In the genomic region with DNA sequence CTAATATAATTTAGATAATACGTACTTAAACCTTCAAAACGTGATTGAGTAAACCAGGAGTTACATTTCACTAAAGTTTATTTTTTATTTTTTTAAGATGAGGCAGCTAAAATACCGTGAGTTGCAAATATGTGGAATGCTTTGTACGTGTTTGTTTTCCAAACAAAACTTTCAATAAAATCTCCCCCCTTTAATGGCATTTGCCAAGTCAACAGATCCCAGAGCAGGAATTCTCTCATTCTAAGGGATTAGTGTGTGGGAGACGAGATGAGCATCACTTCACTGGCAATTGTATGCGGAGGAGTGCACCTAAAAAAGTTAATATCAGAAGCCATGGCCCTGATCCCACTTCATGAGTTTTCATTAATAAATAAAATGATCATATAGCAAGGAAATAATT, we compare ENCODE assay signal across 1 cellular context.
TF ChIP-seq lines count a peak whose summit lies in the region.

No MANE protein-coding gene starts in this region.

TF ChIP-seq in IMR-90, 13 proteins besides CTCF, POLR2A, EP300 and RAD21 (continued from another document):
- TF ChIP-seq, protein P1, sequence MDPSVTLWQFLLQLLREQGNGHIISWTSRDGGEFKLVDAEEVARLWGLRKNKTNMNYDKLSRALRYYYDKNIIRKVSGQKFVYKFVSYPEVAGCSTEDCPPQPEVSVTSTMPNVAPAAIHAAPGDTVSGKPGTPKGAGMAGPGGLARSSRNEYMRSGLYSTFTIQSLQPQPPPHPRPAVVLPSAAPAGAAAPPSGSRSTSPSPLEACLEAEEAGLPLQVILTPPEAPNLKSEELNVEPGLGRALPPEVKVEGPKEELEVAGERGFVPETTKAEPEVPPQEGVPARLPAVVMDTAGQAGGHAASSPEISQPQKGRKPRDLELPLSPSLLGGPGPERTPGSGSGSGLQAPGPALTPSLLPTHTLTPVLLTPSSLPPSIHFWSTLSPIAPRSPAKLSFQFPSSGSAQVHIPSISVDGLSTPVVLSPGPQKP (IDR thresholded peaks at IDR 0.05; ENCODE audit: borderline replicate concordance, low read depth, low read length), result no peak
- no peak for TF ChIP-seq NFE2L2 (IDR thresholded peaks at IDR 0.05; ENCODE audit: low read depth, low read length)
- no peak for TF ChIP-seq MXI1 (IDR thresholded peaks at IDR 0.05; ENCODE audit: borderline replicate concordance, low read depth, low read length)
- TF ChIP-seq SMC3 (IDR thresholded peaks at IDR 0.05; ENCODE audit: low read depth, low read length), result no peak
- TF ChIP-seq RFX5 (IDR thresholded peaks at IDR 0.05; ENCODE audit: low read depth, low read length), result no peak
- TF ChIP-seq CEBPB (IDR thresholded peaks at IDR 0.05; ENCODE audit: low read depth, low read length), result no peak
- no peak for TF ChIP-seq CHD1 (IDR thresholded peaks at IDR 0.05; ENCODE audit: low read depth, low read length)
- TF ChIP-seq, protein P2, sequence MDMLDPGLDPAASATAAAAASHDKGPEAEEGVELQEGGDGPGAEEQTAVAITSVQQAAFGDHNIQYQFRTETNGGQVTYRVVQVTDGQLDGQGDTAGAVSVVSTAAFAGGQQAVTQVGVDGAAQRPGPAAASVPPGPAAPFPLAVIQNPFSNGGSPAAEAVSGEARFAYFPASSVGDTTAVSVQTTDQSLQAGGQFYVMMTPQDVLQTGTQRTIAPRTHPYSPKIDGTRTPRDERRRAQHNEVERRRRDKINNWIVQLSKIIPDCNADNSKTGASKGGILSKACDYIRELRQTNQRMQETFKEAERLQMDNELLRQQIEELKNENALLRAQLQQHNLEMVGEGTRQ (IDR thresholded peaks at IDR 0.05; ENCODE audit: low read depth, low read length), result no peak
- no peak for TF ChIP-seq BHLHE40 (IDR thresholded peaks at IDR 0.05; ENCODE audit: low read depth, low read length)
- no peak for TF ChIP-seq MAZ (IDR thresholded peaks at IDR 0.05; ENCODE audit: borderline replicate concordance, low read depth, low read length)
- no peak for TF ChIP-seq RCOR1 (IDR thresholded peaks at IDR 0.05; ENCODE audit: insufficient replicate concordance, low read length)
- no peak for TF ChIP-seq FOS (IDR thresholded peaks at IDR 0.05; ENCODE audit: low read depth, low read length)
